15 cellular contexts compared by ENCODE assay signal in genomic region chr3:27658741-27659140, GRCh38.
DNase-seq lines count a peak whose midpoint lies in the region; ATAC-seq, FAIRE-seq and TF ChIP-seq lines count a peak whose summit lies in the region.
"Had no signal": no experiment of that assay in that cellular context is flagged by ENCODE, and none has a peak within 500 bp of the region (broad histone marks: within the 10 kb centered on the region; RNA-seq: fewer than 3 reads in every experiment).

No MANE protein-coding gene starts in this region.

- no peaks in the 10 kb centered on the region for H3K27me3 ChIP-seq in GM12878 (replicated peaks in 1 of 2; ENCODE audit: control insufficient read depth in 2 of 2, insufficient read depth in 2 of 2, low read length in 1 of 2)
- no peaks in the 10 kb centered on the region for H3K27me3 ChIP-seq in right lobe of liver
- H3K27me3 ChIP-seq: BLaER1, SJSA1 had no signal

- H4K20me1 ChIP-seq in GM12878 (ENCODE audit: control insufficient read depth, insufficient read depth) (no peaks in the 10 kb centered on the region), OCI-LY7 (ENCODE audit: insufficient read depth, low read length) (no peaks in the 10 kb centered on the region)
- H4K20me1 ChIP-seq: BLaER1 had no signal

- no peak for FAIRE-seq in GM12878 (lab: Jason Lieb, UNC)

- POLR2A ChIA-PET in GM12878 (lab: Charles Lee) = interaction anchor here (0.6 to 1.1 kb wide), 2 partner anchors 27 to 124 kb away, joined by 3 to 5 read pairs; no protein-coding TSS in a partner anchor
- POLR2A ChIA-PET in OCI-LY7 (lab: Charles Lee) = interaction anchor here (0.7 kb wide), 1 partner anchor 1787 kb away, joined by 3 read pairs; no protein-coding TSS in a partner anchor

- H3K9me3 ChIP-seq in GM12878 (replicated peaks; ENCODE audit: control insufficient read depth, insufficient read depth, low read length) (no peaks in the 10 kb centered on the region; the same call in 1 of the 3 replicates), OCI-LY7 (ENCODE audit: low read length) (no peaks in the 10 kb centered on the region), right lobe of liver (no peaks in the 10 kb centered on the region)
- H3K9me3 ChIP-seq: BLaER1, SJSA1 had no signal

- no peak overlapping the region for H3K9ac ChIP-seq in GM12878 (ENCODE audit: control insufficient read depth, insufficient read depth, low read length)
- H3K9ac ChIP-seq: BLaER1 had no signal

- TF ChIP-seq POLR2A in GM12878 (IDR thresholded peaks at IDR 0.05; ENCODE audit: low read depth, low read length) = no peak
- TF ChIP-seq POLR2A in right lobe of liver (IDR thresholded peaks at IDR 0.05) = no peak

- in situ Hi-C loops in GM12878 (cut with MboI) = loop anchor here (25.0 kb wide), 1 partner anchor 521 kb away; no protein-coding TSS in a partner anchor

- intact Hi-C loops in GM12878 (cut with micrococcal nuclease; ENCODE audit: unreplicated experiment) = loop anchor here (2.0 to 5.0 kb wide), 3 partner anchors 61 to 346 kb away; partner anchors contain the start of gene SLC4A7
- intact Hi-C loops in OCI-LY7 (cut with micrococcal nuclease; ENCODE audit: unreplicated experiment) = loop anchor here (5.0 kb wide), 1 partner anchor 346 kb away; no protein-coding TSS in a partner anchor
- intact Hi-C loops in right lobe of liver (cut with DNase I) = loop anchor here in 1 of 2 donors (10.0 kb wide), 1 partner anchor 154 kb away; no protein-coding TSS in a partner anchor

- RAD21 ChIA-PET in GM12878 (lab: Charles Lee; ENCODE audit: unreplicated experiment) = interaction anchor here (0.6 to 1.7 kb wide), 2 partner anchors 53 to 131 kb away, joined by 3 read pairs; no protein-coding TSS in a partner anchor

- ATAC-seq in GM18517 (IDR thresholded peaks at IDR 0.05; ENCODE audit: unreplicated experiment) (peak; percentile 8), HG03159 (IDR thresholded peaks at IDR 0.05; ENCODE audit: unreplicated experiment) (peak; percentile 5), GM12878 (peak; percentile 22; the same call in 2 of the 3 replicates), right lobe of liver (no peak)

- no peak overlapping the region for H3K4me2 ChIP-seq in GM12878 (ENCODE audit: control insufficient read depth, insufficient read depth)
- no peak overlapping the region for H3K4me2 ChIP-seq in OCI-LY7 (ENCODE audit: low read length)
- H3K4me2 ChIP-seq: BLaER1 had no signal

- no peak overlapping the region for H2AFZ ChIP-seq in GM12878 (ENCODE audit: control insufficient read depth, low read depth, low read length)
- H2AFZ ChIP-seq in OCI-LY7 (ENCODE audit: low read length) = no peak overlapping the region

- no peaks in the 10 kb centered on the region for H3K9me2 ChIP-seq in OCI-LY7 (ENCODE audit: insufficient read depth, low read length)

- H3K4me1 ChIP-seq in GM12878 (ENCODE audit: control insufficient read depth, insufficient read depth, low read length) = no peaks in the 10 kb centered on the region
- no peaks in the 10 kb centered on the region for H3K4me1 ChIP-seq in OCI-LY7 (ENCODE audit: insufficient read depth, low read length, poor library complexity, severe bottlenecking)
- no peaks in the 10 kb centered on the region for H3K4me1 ChIP-seq in right lobe of liver
- H3K4me1 ChIP-seq: BLaER1 had no signal

- no TSS peak for BruUV-seq in GM12878 (replicated peaks; lab: Mats Ljungman, UMichigan)
- no TSS peak for BruUV-seq in OCI-LY7 (replicated peaks; lab: Mats Ljungman, UMichigan)

- no peak for TF ChIP-seq RAD21 in GM12878 (IDR thresholded peaks at IDR 0.05; ENCODE audit: insufficient read depth, low read depth, low read length)

- no peak for TF ChIP-seq EP300 in GM12878 (IDR thresholded peaks at IDR 0.05; ENCODE audit: borderline replicate concordance in 1 of 2, control insufficient read depth in 1 of 2, low read depth in 2 of 2, low read length in 2 of 2)

- WGBS in GM12878 (ENCODE audit: insufficient coverage, insufficient replicate concordance, low lambda C conversion rate, missing lambda C conversion rate) = 0% methylated on average over 1 of the region's 1 CpG
- 80% methylated on average over 1 of the region's 1 CpG for WGBS in right lobe of liver (ENCODE audit: insufficient coverage, low coverage, low lambda C conversion rate, missing lambda C conversion rate)

- no peak overlapping the region for H3K27ac ChIP-seq in GM12878 (ENCODE audit: control insufficient read depth, insufficient read depth)
- H3K27ac ChIP-seq in OCI-LY7 (ENCODE audit: low read depth, low read length, poor library complexity, severe bottlenecking) = no peak overlapping the region
- no peak overlapping the region for H3K27ac ChIP-seq in right lobe of liver
- H3K27ac ChIP-seq: BLaER1, HL-60, RWPE1, SJSA1 had no signal

- SMC1A ChIA-PET in GM12878 (lab: Charles Lee; ENCODE audit: uncharacterized antibody, unreplicated experiment) = interaction anchor here (0.9 to 4.2 kb wide), 10 partner anchors 9 to 207 kb away, joined by 3 to 21 read pairs (median 4); no protein-coding TSS in a partner anchor

- CTCF ChIA-PET in GM12878 (lab: Yijun Ruan, JAX) = interaction anchor here (0.9 to 5.0 kb wide), 13 partner anchors 8 to 301 kb away, joined by 3 to 26 read pairs (median 4); no protein-coding TSS in a partner anchor
- CTCF ChIA-PET in OCI-LY7 (lab: Charles Lee; ENCODE audit: unreplicated experiment) = no interaction called here

- TF ChIP-seq CTCF in GM12878 (IDR thresholded peaks at IDR 0.05 in 2 of 3, conservative IDR thresholded peaks at IDR 0.05 in 1 of 3; ENCODE audit: control insufficient read depth in 2 of 3, extremely low read depth in 1 of 3, insufficient read depth in 1 of 3, low read depth in 3 of 3, low read length in 3 of 3) (no peak), OCI-LY7 (conservative IDR thresholded peaks at IDR 0.05; ENCODE audit: low read length) (no peak), right lobe of liver (IDR thresholded peaks at IDR 0.05) (no peak)

- H3K79me2 ChIP-seq in GM12878 (ENCODE audit: control insufficient read depth, insufficient read depth, low read length) (no peaks in the 10 kb centered on the region), OCI-LY7 (ENCODE audit: insufficient read depth, low read depth, low read length) (no peaks in the 10 kb centered on the region)

- H3K36me3 ChIP-seq in GM12878 (ENCODE audit: control insufficient read depth in 2 of 2, insufficient read depth in 2 of 2, low read length in 1 of 2) (no peaks in the 10 kb centered on the region), OCI-LY7 (ENCODE audit: insufficient read depth, low read length) (no peaks in the 10 kb centered on the region), right lobe of liver (no peaks in the 10 kb centered on the region)
- H3K36me3 ChIP-seq: BLaER1, SJSA1 had no signal

- H3K4me3 ChIP-seq in GM12878 = no peak overlapping the region
- no peak overlapping the region for H3K4me3 ChIP-seq in OCI-LY7 (ENCODE audit: low read depth, low read length, poor library complexity, severe bottlenecking)
- no peak overlapping the region for H3K4me3 ChIP-seq in right lobe of liver
- H3K4me3 ChIP-seq: BLaER1, K562, SJSA1 had no signal

- no peak for DNase-seq in GM12878 (ENCODE audit: low read depth, low spot score)
- peak; percentile 26 for DNase-seq in renal cortical epithelial cell (ENCODE audit: low read depth)
- no peak for DNase-seq in OCI-LY7 (ENCODE audit: low spot score)
- DNase-seq in NCI-H2107 treated with DMSO at 0.1 percent for 48 hours (lab: John Stamatoyannopoulos, UW; ENCODE audit: unreplicated experiment) = no peak
- no peak for DNase-seq in right lobe of liver
- DNase-seq: DMS 273 treated with DMSO at 0.1 percent for 48 hours, NCI-H187, NCI-H510A had no signal

TF ChIP-seq in GM12878, 131 proteins besides CTCF, POLR2A, EP300 and RAD21:
- no peak for TF ChIP-seq NFYA (IDR thresholded peaks at IDR 0.05; ENCODE audit: borderline replicate concordance, low read depth, low read length)
- TF ChIP-seq ZBED1 (IDR thresholded peaks at IDR 0.05; ENCODE audit: borderline replicate concordance) = no peak
- no peak for TF ChIP-seq SMC3 (IDR thresholded peaks at IDR 0.05; ENCODE audit: borderline replicate concordance, low read length)
- TF ChIP-seq CEBPB (IDR thresholded peaks at IDR 0.05; ENCODE audit: borderline replicate concordance in 1 of 2, low read depth in 2 of 2, low read length in 2 of 2) = no peak
- no peak for TF ChIP-seq SMAD5 (IDR thresholded peaks at IDR 0.05; ENCODE audit: low read depth)

Comparison
In these comparisons a context has a peak if more than half of its experiments do, and no peak if none do; other contexts are left out.
1. ATAC-seq: peak in GM18517 (single experiment), HG03159 (single experiment) and GM12878 (single experiment); none in right lobe of liver (0 of 4).